In genomic region chrX:39855748-39856129, GRCh38 we compare ENCODE assay signal across 8 cellular contexts.
DNase-seq lines count a peak whose midpoint lies in the region; ATAC-seq, FAIRE-seq and TF ChIP-seq lines count a peak whose summit lies in the region.

No MANE protein-coding gene starts in this region.

- peak overlapping the region; percentile 96 for H3K27ac ChIP-seq in OCI-LY3 (ENCODE audit: low read length)
- H3K27ac ChIP-seq in kidney (ENCODE audit: low read depth in 2 of 2, low read length in 2 of 2), result no peak overlapping the region

- no peaks in the 10 kb centered on the region for H3K27me3 ChIP-seq in BE2C
- H3K27me3 ChIP-seq in OCI-LY3 (ENCODE audit: low read depth, low read length), result no peaks in the 10 kb centered on the region

- H3K4me2 ChIP-seq in OCI-LY3 (ENCODE audit: low read length), result peak overlapping the region; percentile 91

- no peaks in the 10 kb centered on the region for H4K20me1 ChIP-seq in OCI-LY3 (ENCODE audit: insufficient read depth, low read length)

- H3K9ac ChIP-seq in OCI-LY3 (ENCODE audit: low read length), result peak overlapping the region; percentile 86
- no peak overlapping the region for H3K9ac ChIP-seq in kidney (ENCODE audit: low read length in 2 of 2)

- H3K9me3 Mint-ChIP-seq in activated T-cell treated with anti-CD3 and anti-CD28 coated beads, Interleukin-2, amount 50 U/mL, for 4 hours, result no peaks in the 10 kb centered on the region
- no peaks in the 10 kb centered on the region for H3K9me3 Mint-ChIP-seq in stimulated activated effector memory CD8-positive, alpha-beta T cell treated with anti-CD3 and anti-CD28 coated beads, Interleukin-12 subunit alpha, Interleukin-12 subunit beta, amount 100 ng/mL, for 72 hours

- FAIRE-seq in kidney (lab: Jason Lieb, UNC), result no peak

- peak; percentile 57 for ATAC-seq in GM19395 (IDR thresholded peaks at IDR 0.05; ENCODE audit: unreplicated experiment)
- peak; percentile 51 for ATAC-seq in HG03460 (IDR thresholded peaks at IDR 0.05; ENCODE audit: unreplicated experiment)
- ATAC-seq in activated T-cell treated with anti-CD3 and anti-CD28 coated beads, Interleukin-2, amount 50 U/mL, for 4 hours, result peak; percentile 36 to 42
- ATAC-seq in stimulated activated effector memory CD8-positive, alpha-beta T cell treated with anti-CD3 and anti-CD28 coated beads, Interleukin-12 subunit alpha, Interleukin-12 subunit beta, amount 100 ng/mL, for 72 hours, result peak; percentile 64

- no peaks in the 10 kb centered on the region for H3K79me2 ChIP-seq in OCI-LY3 (ENCODE audit: low read length)

- H3K9me3 ChIP-seq in BE2C (no peaks in the 10 kb centered on the region), OCI-LY3 (ENCODE audit: insufficient read depth, low read length) (no peaks in the 10 kb centered on the region), kidney (ENCODE audit: control insufficient read depth in 1 of 2, low read length in 2 of 2) (no peaks in the 10 kb centered on the region)

- H3K4me1 ChIP-seq in BE2C (peaks cover 15% of the 10 kb centered on the region), OCI-LY3 (ENCODE audit: low read length) (peaks cover 61% of the 10 kb centered on the region), kidney (ENCODE audit: control insufficient read depth in 1 of 2, insufficient read depth in 1 of 2, low read depth in 1 of 2, low read length in 2 of 2) (peaks cover 0 to 5% of the 10 kb centered on the region in 2 donors)

- peaks cover 2% of the 10 kb centered on the region for H3K36me3 Mint-ChIP-seq in activated T-cell treated with anti-CD3 and anti-CD28 coated beads, Interleukin-2, amount 50 U/mL, for 4 hours (ENCODE audit: insufficient read depth)
- H3K36me3 Mint-ChIP-seq in stimulated activated effector memory CD8-positive, alpha-beta T cell treated with anti-CD3 and anti-CD28 coated beads, Interleukin-12 subunit alpha, Interleukin-12 subunit beta, amount 100 ng/mL, for 72 hours, result peaks cover 56% of the 10 kb centered on the region

- no peak overlapping the region; the same call in 1 of the 2 replicates for H2AFZ ChIP-seq in OCI-LY3 (ENCODE audit: low read depth, low read length)

- DNase-seq in BE2C (peak; percentile 35), islet precursor cell (peak; percentile 86), kidney (no peak)
- peak; percentile 81 for DNase-seq in activated T-cell treated with anti-CD3 and anti-CD28 coated beads, Interleukin-2, amount 50 U/mL, for 4 hours
- DNase-seq in stimulated activated effector memory CD8-positive, alpha-beta T cell treated with anti-CD3 and anti-CD28 coated beads, Interleukin-12 subunit alpha, Interleukin-12 subunit beta, amount 100 ng/mL, for 72 hours (ENCODE audit: low spot score in 2 of 2), result peak; percentile 48 to 82

- H3K36me3 ChIP-seq in BE2C, result no peaks in the 10 kb centered on the region
- H3K36me3 ChIP-seq in OCI-LY3 (replicated peaks; ENCODE audit: low read depth, low read length), result no peaks in the 10 kb centered on the region
- no peaks in the 10 kb centered on the region for H3K36me3 ChIP-seq in kidney (ENCODE audit: control insufficient read depth in 1 of 2, insufficient read depth in 2 of 2, low read length in 2 of 2)

- H3K4me3 ChIP-seq in BE2C (ENCODE audit: low read depth, low read length), result no peak overlapping the region
- H3K4me3 ChIP-seq in OCI-LY3 (ENCODE audit: low read length), result peak overlapping the region; percentile 74
- no peak overlapping the region for H3K4me3 ChIP-seq in kidney (ENCODE audit: low read length in 2 of 2)

- H3K27me3 Mint-ChIP-seq in activated T-cell treated with anti-CD3 and anti-CD28 coated beads, Interleukin-2, amount 50 U/mL, for 4 hours (ENCODE audit: low read depth), result no peaks in the 10 kb centered on the region

- peaks cover 65% of the 10 kb centered on the region for H3K4me1 Mint-ChIP-seq in activated T-cell treated with anti-CD3 and anti-CD28 coated beads, Interleukin-2, amount 50 U/mL, for 4 hours (ENCODE audit: low read depth)
- H3K4me1 Mint-ChIP-seq in stimulated activated effector memory CD8-positive, alpha-beta T cell treated with anti-CD3 and anti-CD28 coated beads, Interleukin-12 subunit alpha, Interleukin-12 subunit beta, amount 100 ng/mL, for 72 hours, result peaks cover 44% of the 10 kb centered on the region

- TF ChIP-seq CTCF in BE2C (IDR thresholded peaks at IDR 0.05; ENCODE audit: low read depth, low read length) (no peak), OCI-LY3 (IDR thresholded peaks at IDR 0.05; ENCODE audit: low read depth, low read length) (no peak), kidney (IDR thresholded peaks at IDR 0.05; ENCODE audit: borderline replicate concordance, extremely low read depth, insufficient read depth) (no peak)

- peak overlapping the region; percentile 98 for H3K27ac Mint-ChIP-seq in stimulated activated effector memory CD8-positive, alpha-beta T cell treated with anti-CD3 and anti-CD28 coated beads, Interleukin-12 subunit alpha, Interleukin-12 subunit beta, amount 100 ng/mL, for 72 hours

- H3K4me3 Mint-ChIP-seq in activated T-cell treated with anti-CD3 and anti-CD28 coated beads, Interleukin-2, amount 50 U/mL, for 4 hours, result peak overlapping the region; percentile 83
- peak overlapping the region; percentile 85 for H3K4me3 Mint-ChIP-seq in stimulated activated effector memory CD8-positive, alpha-beta T cell treated with anti-CD3 and anti-CD28 coated beads, Interleukin-12 subunit alpha, Interleukin-12 subunit beta, amount 100 ng/mL, for 72 hours

- intact Hi-C loops in kidney (cut with DNase I), result no loop called here
